Comparison of ENCODE assay signal across 18 cellular contexts in genomic region chr2:130303142-130303541, GRCh38.
A peak's percentile ranks its signal among the peaks of the same experiment; 100 is the strongest.
DNase-seq lines count a peak whose midpoint lies in the region; ATAC-seq and TF ChIP-seq lines count a peak whose summit lies in the region.
"Had no signal": no experiment of that assay in that cellular context is flagged by ENCODE, and none has a peak within 500 bp of the region (broad histone marks: within the 10 kb centered on the region; RNA-seq: fewer than 3 reads in every experiment).

No MANE protein-coding gene starts in this region.

- no peak overlapping the region for H3K27ac ChIP-seq in coronary artery
- H3K27ac ChIP-seq: parathyroid adenoma, spleen had no signal

- no peak overlapping the region for H3K4me3 ChIP-seq in coronary artery
- H3K4me3 ChIP-seq: MG63, spleen had no signal

- peak; percentile 62 for ATAC-seq in GM18909 (IDR thresholded peaks at IDR 0.05; ENCODE audit: poor library complexity, unreplicated experiment)
- ATAC-seq in GM21528 (IDR thresholded peaks at IDR 0.05; ENCODE audit: low FRiP score, unreplicated experiment), result peak; percentile 78
- ATAC-seq in HG02973 (IDR thresholded peaks at IDR 0.05; ENCODE audit: unreplicated experiment), result peak; percentile 71
- ATAC-seq in HG03521 (IDR thresholded peaks at IDR 0.05; ENCODE audit: unreplicated experiment), result peak; percentile 53

- TF ChIP-seq CTCF in coronary artery (IDR thresholded peaks at IDR 0.05), result no peak

- DNase-seq in inferior parietal cortex (ENCODE audit: extremely low spot score), result no peak
- DNase-seq in coronary artery (ENCODE audit: low spot score), result no peak
- DNase-seq in NCI-H2029 treated with DMSO at 0.1 percent for 48 hours (lab: John Stamatoyannopoulos, UW), result no peak
- DNase-seq in AG08396 (ENCODE audit: low spot score), result no peak
- DNase-seq: activated naive CD4-positive, alpha-beta T cell treated with anti-CD3 and anti-CD28 coated beads, Interleukin-2, amount 10 ng/mL, durations not matched to agents 7 days and 5 days; DND-41; H9; MG63; NCI-H2171 treated with DMSO at 0.1 percent for 48 hours; OCI-M1; SK-N-SH; substantia nigra had no signal
